In the genomic region with DNA sequence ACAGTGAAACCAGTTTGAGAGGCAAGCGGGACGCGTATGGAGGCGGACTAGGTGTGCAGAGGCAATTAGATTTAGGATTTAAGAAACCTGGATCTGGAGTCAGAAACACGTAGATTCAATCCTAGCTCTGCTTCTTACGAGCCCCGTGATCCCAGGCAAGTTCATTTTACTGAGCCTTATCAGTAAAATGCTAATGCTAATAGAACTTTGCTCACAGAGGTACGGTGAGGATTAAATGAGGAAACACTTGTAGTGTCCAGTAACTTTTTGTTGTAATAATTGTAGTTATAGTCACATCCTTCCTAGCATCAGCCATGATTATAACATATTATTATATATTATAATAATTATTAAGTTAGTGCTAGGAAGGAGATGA, we compare ENCODE assay signal across 8 cellular contexts. TPM values are rescaled to one million over a fixed set of nuclear protein-coding genes. Genes with fewer than 3 reads are reported as not detected.
DNase-seq lines count a peak whose midpoint lies in the region; ATAC-seq and TF ChIP-seq lines count a peak whose summit lies in the region.

No MANE protein-coding gene starts in this region.

- in situ Hi-C loops in G401 (cut with HindIII; ENCODE audit: low sequenced_read_pairs) = no loop called here

- peak overlapping the region; percentile 24 for H2BK12ac ChIP-seq in neuronal stem cell (ENCODE audit: low read length)

- DNase-seq in AG04449 (ENCODE audit: low read depth, low spot score) = no peak
- no peak for DNase-seq in SJCRH30
- no peak for DNase-seq in fibroblast of lung (ENCODE audit: low read depth in 2 of 2)
- DNase-seq in neuronal stem cell (ENCODE audit: low spot score) = no peak
- no peak for DNase-seq in G401 (ENCODE audit: low spot score)
- DNase-seq in Ammon's horn (ENCODE audit: low spot score) = no peak
- DNase-seq in activated CD4-positive, alpha-beta T cell treated with anti-CD3 and anti-CD28 coated beads for 1 hour = no peak

- no peak overlapping the region for H3K23ac ChIP-seq in neuronal stem cell (ENCODE audit: low read depth, low read length, poor library complexity)

- no peaks in the 10 kb centered on the region for H3K36me3 ChIP-seq in SJCRH30
- H3K36me3 ChIP-seq in fibroblast of lung (ENCODE audit: control insufficient read depth, insufficient read depth, low read length) = no peaks in the 10 kb centered on the region
- H3K36me3 ChIP-seq in neuronal stem cell (replicated peaks in 1 of 2; ENCODE audit: control insufficient read depth in 2 of 2, insufficient read depth in 2 of 2, low read length in 2 of 2) = no peaks in the 10 kb centered on the region

- H3K4ac ChIP-seq in neuronal stem cell (ENCODE audit: low read length) = no peak overlapping the region

- H3K9ac ChIP-seq in fibroblast of lung (ENCODE audit: insufficient read depth, low read length) (no peak overlapping the region), neuronal stem cell (ENCODE audit: low read depth, low read length, poor library complexity) (no peak overlapping the region)

- H3K4me3 ChIP-seq in AG04449 (ENCODE audit: low read depth, low read length) (peak overlapping the region; percentile 63), SJCRH30 (peak overlapping the region; percentile 55), fibroblast of lung (replicated peaks in 1 of 4; ENCODE audit: control extremely low read depth in 1 of 4, insufficient read depth in 1 of 4, low read depth in 3 of 4, low read length in 4 of 4) (peak overlapping the region; percentile 48 to 71 (median 56)), neuronal stem cell (ENCODE audit: low read length in 2 of 2) (peak overlapping the region; percentile 52 to 67)

- H3K9me3 ChIP-seq in SJCRH30 (replicated peaks) (no peaks in the 10 kb centered on the region), fibroblast of lung (ENCODE audit: control insufficient read depth, insufficient read depth, low read depth, low read length) (no peaks in the 10 kb centered on the region), neuronal stem cell (replicated peaks in 1 of 2; ENCODE audit: control insufficient read depth in 2 of 2, insufficient read depth in 1 of 2, low read depth in 1 of 2, low read length in 2 of 2) (peaks cover 3 to 7% of the 10 kb centered on the region in 2 donors)

- CTCF ChIA-PET in AG04449 (lab: Yijun Ruan, JAX) = interaction anchor here (0.7 to 6.9 kb wide), 11 partner anchors 10 to 149 kb away, joined by 3 to 51 read pairs (median 4); a partner anchor contains a TSS

- H3K4me1 ChIP-seq in SJCRH30 = peaks cover 7% of the 10 kb centered on the region; the same call in 1 of the 2 replicates
- H3K4me1 ChIP-seq in fibroblast of lung (ENCODE audit: control insufficient read depth, extremely low read depth, insufficient read depth, low read length) = peaks cover 2% of the 10 kb centered on the region
- peaks cover 10 to 11% of the 10 kb centered on the region in 2 donors for H3K4me1 ChIP-seq in neuronal stem cell (ENCODE audit: control insufficient read depth in 2 of 2, insufficient read depth in 1 of 2, low read depth in 1 of 2, low read length in 2 of 2)

- POLR2A ChIA-PET in AG04449 (lab: Yijun Ruan, JAX) = interaction anchor here (1.0 kb wide), 1 partner anchor 23 kb away, joined by 4 read pairs; a partner anchor contains a TSS

- no peaks in the 10 kb centered on the region for H4K20me1 ChIP-seq in fibroblast of lung (ENCODE audit: control insufficient read depth, extremely low read depth, insufficient read depth, low read length)

- no peak overlapping the region for H4K91ac ChIP-seq in neuronal stem cell (ENCODE audit: low read depth, low read length, poor library complexity)

- H3K79me1 ChIP-seq in neuronal stem cell (ENCODE audit: low read depth, low read length) = no peaks in the 10 kb centered on the region

- H2BK120ac ChIP-seq in neuronal stem cell (ENCODE audit: low read depth, low read length) = no peak overlapping the region

- ATAC-seq in HG03025 (IDR thresholded peaks at IDR 0.05; ENCODE audit: low FRiP score, unreplicated experiment) = no peak

- H3K27me3 ChIP-seq in SJCRH30 (no peaks in the 10 kb centered on the region), fibroblast of lung (ENCODE audit: control insufficient read depth, insufficient read depth, low read length) (peaks cover 6% of the 10 kb centered on the region), neuronal stem cell (ENCODE audit: control insufficient read depth in 3 of 3, insufficient read depth in 3 of 3, low read depth in 1 of 3, low read length in 3 of 3) (peaks cover 0 to 16% (median 12%) of the 10 kb centered on the region in 3 experiments)

- no peak overlapping the region for H3K18ac ChIP-seq in neuronal stem cell (ENCODE audit: low read length)

- H3K27ac ChIP-seq in SJCRH30 (no peak overlapping the region; the same call in 1 of the 2 replicates), fibroblast of lung (ENCODE audit: insufficient read depth, low read length) (no peak overlapping the region), neuronal stem cell (replicated peaks; ENCODE audit: low read length) (no peak overlapping the region)

- TF ChIP-seq CTCF in AG04449 (IDR thresholded peaks at IDR 0.05; ENCODE audit: insufficient read depth, low read length, missing control alignments) (no peak), fibroblast of lung (conservative IDR thresholded peaks at IDR 0.05 in 1 of 2, IDR thresholded peaks at IDR 0.05 in 1 of 2; ENCODE audit: low read depth in 1 of 2, low read length in 2 of 2) (no peak)

- H3K4me2 ChIP-seq in fibroblast of lung (ENCODE audit: extremely low read depth, insufficient read depth, low read length) (peak overlapping the region; percentile 94), neuronal stem cell (ENCODE audit: insufficient read depth, low read length, poor library complexity, severe bottlenecking) (peak overlapping the region; percentile 97)

- no peak overlapping the region for H2AK5ac ChIP-seq in neuronal stem cell (ENCODE audit: low read depth, low read length)

- WGBS in neuronal stem cell (ENCODE audit: extremely low coverage in 2 of 2, insufficient read length in 2 of 2, insufficient replicate concordance in 1 of 2), 2 donors = no CpG with 5 or more reads among the region's 8 CpGs

- H3K14ac ChIP-seq in neuronal stem cell (ENCODE audit: low read length) = no peak overlapping the region

- no peak overlapping the region for H2BK5ac ChIP-seq in neuronal stem cell (ENCODE audit: low read length)

- H4K8ac ChIP-seq in neuronal stem cell (ENCODE audit: low read depth, low read length) = no peak overlapping the region

- no peaks in the 10 kb centered on the region for H3K79me2 ChIP-seq in fibroblast of lung (ENCODE audit: control insufficient read depth, insufficient read depth, low read length)

- H2BK15ac ChIP-seq in neuronal stem cell (ENCODE audit: low read length) = no peak overlapping the region

- H2AFZ ChIP-seq in fibroblast of lung (ENCODE audit: low read length) (peak overlapping the region; percentile 95), neuronal stem cell (ENCODE audit: low read length) (peak overlapping the region; percentile 96)

RNA-seq across cellular contexts. Expression of a gene that starts 21.2 kb away (rescaled TPM):
- total RNA-seq in SJCRH30 (2014; rRNA removed; shearing (Covaris generic)) = 0.20 and 1.9 TPM in 2 replicates
- 0.33 and 0.51 TPM in 2 replicates for total RNA-seq in fibroblast of lung
- 0.12 and 0.17 TPM in 2 replicates for polyA plus RNA-seq in fibroblast of lung
- polyA plus RNA-seq in fibroblast of lung (2012) = 0.17 and 0.41 TPM in 2 replicates
- polyA minus RNA-seq in fibroblast of lung (ENCODE audit: low replicate concordance) = not detected in 2 replicates
- 0.50 TPM for polyA plus RNA-seq in neuronal stem cell (2013, experiment 1 of 2)
- 0.62 TPM for polyA plus RNA-seq in neuronal stem cell (2013, experiment 2 of 2)
- 11.3 and 12.6 TPM in 2 replicates for total RNA-seq in G401 (2014; rRNA removed; shearing (Covaris generic))

RNA-seq across cellular contexts. Expression of a gene that starts 23.5 kb away (rescaled TPM):
- 9.5 and 10.6 TPM in 2 replicates for total RNA-seq in SJCRH30 (2014; rRNA removed; shearing (Covaris generic))
- total RNA-seq in fibroblast of lung = 9.8 and 16.3 TPM in 2 replicates
- 14.8 and 27.5 TPM in 2 replicates for polyA plus RNA-seq in fibroblast of lung
- 23.6 and 39.7 TPM in 2 replicates for polyA plus RNA-seq in fibroblast of lung (2012)
- polyA minus RNA-seq in fibroblast of lung (ENCODE audit: low replicate concordance) = 49.9 and 72.6 TPM in 2 replicates
- polyA plus RNA-seq in neuronal stem cell (2013, experiment 1 of 2) = 14.9 TPM
- 15.0 TPM for polyA plus RNA-seq in neuronal stem cell (2013, experiment 2 of 2)
- total RNA-seq in G401 (2014; rRNA removed; shearing (Covaris generic)) = 2.8 and 4.2 TPM in 2 replicates

RNA-seq across cellular contexts. Expression of a gene that starts 59.3 kb away (rescaled TPM):
- 8.2 and 8.3 TPM in 2 replicates for total RNA-seq in SJCRH30 (2014; rRNA removed; shearing (Covaris generic))
- total RNA-seq in fibroblast of lung = 9.8 and 19.5 TPM in 2 replicates
- 9.6 and 11.4 TPM in 2 replicates for polyA plus RNA-seq in fibroblast of lung
- polyA plus RNA-seq in fibroblast of lung (2012) = 11.9 and 13.4 TPM in 2 replicates
- 33.8 and 61.8 TPM in 2 replicates for polyA minus RNA-seq in fibroblast of lung (ENCODE audit: low replicate concordance)
- polyA plus RNA-seq in neuronal stem cell (2013, experiment 1 of 2) = 22.2 TPM
- 22.2 TPM for polyA plus RNA-seq in neuronal stem cell (2013, experiment 2 of 2)
- total RNA-seq in G401 (2014; rRNA removed; shearing (Covaris generic)) = 18.6 and 26.0 TPM in 2 replicates
